12 cellular contexts compared by ENCODE assay signal in genomic region chr11:12269104-12269441, GRCh38.
DNase-seq lines count a peak whose midpoint lies in the region; ATAC-seq and TF ChIP-seq lines count a peak whose summit lies in the region.
"Had no signal": no experiment of that assay in that cellular context is flagged by ENCODE, and none has a peak within 500 bp of the region (broad histone marks: within the 10 kb centered on the region; RNA-seq: fewer than 3 reads in every experiment).

No MANE protein-coding gene starts in this region.

- DNase-seq in BE2C (peak; percentile 66), Right ventricle myocardium superior (no peak), osteoblast (ENCODE audit: insufficient read length, low spot score, missing footprints) (peak; percentile 60), dorsolateral prefrontal cortex (no peak), COLO829 (ENCODE audit: low spot score) (no peak)
- DNase-seq: NCI-H2171 treated with DMSO at 0.1 percent for 48 hours; stimulated activated CD4-positive, alpha-beta T cell treated with anti-CD3 and anti-CD28 coated beads, Interleukin-4, amount 100 ng/mL, for 4 hours had no signal

- no peak overlapping the region for H3K4me2 ChIP-seq in osteoblast (ENCODE audit: insufficient read depth, low read length)

- H2AFZ ChIP-seq in osteoblast (ENCODE audit: low read length) = no peak overlapping the region

- intact Hi-C loops in Right ventricle myocardium superior (cut with DNase I) (no loop called here), dorsolateral prefrontal cortex (cut with DNase I) (no loop called here)

- H3K36me3 ChIP-seq in BE2C (no peaks in the 10 kb centered on the region), osteoblast (ENCODE audit: insufficient read depth, low read length) (peaks cover 19% of the 10 kb centered on the region)

- H3K4me1 ChIP-seq in BE2C (peaks cover 7% of the 10 kb centered on the region), osteoblast (ENCODE audit: insufficient read depth, low read length) (peaks cover 22% of the 10 kb centered on the region)

- TF ChIP-seq CTCF in BE2C (IDR thresholded peaks at IDR 0.05; ENCODE audit: low read depth, low read length) (no peak), osteoblast (IDR thresholded peaks at IDR 0.05; ENCODE audit: extremely low read depth, low read depth, low read length) (no peak), dorsolateral prefrontal cortex (IDR thresholded peaks at IDR 0.05 in 54 of 56, conservative IDR thresholded peaks at IDR 0.05 in 2 of 56; ENCODE audit: low read depth in 1 of 56, partially characterized antibody in 56 of 56) (no peak)

- no peak overlapping the region for H3K27ac ChIP-seq in osteoblast (ENCODE audit: low read depth, low read length)
- peak overlapping the region in 6 of 59 donors; percentile 1 to 81 (median 42) for H3K27ac ChIP-seq in dorsolateral prefrontal cortex
- H3K27ac ChIP-seq: BLaER1 treated with 17β-estradiol and CSF1 and Interleukin-3, amounts not matched to agents 10 nM and 100 nM had no signal

- H4K20me1 ChIP-seq in osteoblast (ENCODE audit: insufficient read depth, low read length) = no peaks in the 10 kb centered on the region
- H4K20me1 ChIP-seq: BLaER1 treated with 17β-estradiol and CSF1 and Interleukin-3, amounts not matched to agents 10 nM and 100 nM had no signal

- H3K79me2 ChIP-seq in osteoblast (ENCODE audit: insufficient read depth, low read length) = no peaks in the 10 kb centered on the region

- H3K27me3 ChIP-seq in BE2C (no peaks in the 10 kb centered on the region), osteoblast (ENCODE audit: insufficient read depth, low read length) (no peaks in the 10 kb centered on the region), dorsolateral prefrontal cortex (no peaks in the 10 kb centered on the region)
- H3K27me3 ChIP-seq: BLaER1 treated with 17β-estradiol and CSF1 and Interleukin-3, amounts not matched to agents 10 nM and 100 nM had no signal

- ATAC-seq in SK-N-SH treated with all-trans-retinoic acid at 6 μM for 48 hours = peak; percentile 83
- ATAC-seq in Right ventricle myocardium superior (ENCODE audit: poor library complexity) = peak; percentile 71
- ATAC-seq in HG03196 (IDR thresholded peaks at IDR 0.05; ENCODE audit: unreplicated experiment) = no peak
- no peak for ATAC-seq in GM21528 (IDR thresholded peaks at IDR 0.05; ENCODE audit: low FRiP score, unreplicated experiment)
- ATAC-seq: HCT116 had no signal

- H3K9me3 ChIP-seq in BE2C (no peaks in the 10 kb centered on the region), osteoblast (ENCODE audit: low read depth, low read length) (no peaks in the 10 kb centered on the region)
- H3K9me3 ChIP-seq: BLaER1 treated with 17β-estradiol and CSF1 and Interleukin-3, amounts not matched to agents 10 nM and 100 nM had no signal

- H3K4me3 ChIP-seq in BE2C (ENCODE audit: low read depth, low read length) = no peak overlapping the region
- no peak overlapping the region for H3K4me3 ChIP-seq in osteoblast (ENCODE audit: insufficient read depth, low read length)
- no peak overlapping the region for H3K4me3 ChIP-seq in dorsolateral prefrontal cortex
- H3K4me3 ChIP-seq: BLaER1 treated with 17β-estradiol and CSF1 and Interleukin-3, amounts not matched to agents 10 nM and 100 nM had no signal

TF ChIP-seq in SK-N-SH treated with all-trans-retinoic acid at 6 μM for 48 hours, 23 proteins besides CTCF, POLR2A, EP300 and RAD21:
- no peak for TF ChIP-seq ZNF8 (CRISPR knock-in tag; IDR thresholded peaks at IDR 0.05)
- no peak for TF ChIP-seq SNAI2 (CRISPR knock-in tag; IDR thresholded peaks at IDR 0.05)
- TF ChIP-seq CSDC2 (CRISPR knock-in tag; IDR thresholded peaks at IDR 0.05) = no peak
- TF ChIP-seq TSHZ2 (CRISPR knock-in tag; IDR thresholded peaks at IDR 0.05) = 0 out of 2 replicates have a peak, but pooled peaks have one; percentile 22
- no peak for TF ChIP-seq ZNF565 (CRISPR knock-in tag; conservative IDR thresholded peaks at IDR 0.05; ENCODE audit: low read depth)

Comparison
In these comparisons a context has a peak if more than half of its experiments do, and no peak if none do; other contexts are left out.
1. DNase-seq: peak in BE2C (single experiment) and osteoblast (single experiment); none in Right ventricle myocardium superior (single experiment), dorsolateral prefrontal cortex (0 of 10) and COLO829 (single experiment).
2. ATAC-seq: peak in SK-N-SH treated with all-trans-retinoic acid at 6 μM for 48 hours (single experiment) and Right ventricle myocardium superior (single experiment); none in HG03196 (single experiment) and GM21528 (single experiment).